ENCODE assay signal across 9 cellular contexts in the genomic region with DNA sequence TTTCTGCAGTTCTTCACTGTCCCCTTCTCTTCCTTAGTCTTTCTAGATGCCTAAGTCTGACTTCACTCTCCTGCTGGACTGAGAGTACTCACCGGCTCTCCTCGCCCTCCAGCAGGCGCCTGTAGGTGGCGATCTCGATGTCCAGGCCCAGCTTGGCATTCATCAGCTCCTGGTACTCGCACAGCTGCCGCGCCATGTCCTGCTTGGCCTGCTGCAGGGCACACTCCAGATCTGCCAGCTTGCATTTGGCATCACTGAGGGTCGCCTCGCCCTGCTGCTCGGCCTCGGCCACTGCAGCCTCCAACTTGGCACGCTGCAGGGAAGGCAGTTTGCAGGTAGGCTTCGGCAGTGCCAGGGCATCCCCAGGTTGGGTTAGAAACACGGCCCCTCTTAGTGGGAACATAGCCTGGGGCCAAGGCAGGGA. TPM values are rescaled to one million over a fixed set of nuclear protein-coding genes. Genes with fewer than 3 reads are reported as not detected.
A peak's percentile ranks its signal among the peaks of the same experiment; 100 is the strongest.
DNase-seq lines count a peak whose midpoint lies in the region; ATAC-seq, FAIRE-seq and TF ChIP-seq lines count a peak whose summit lies in the region.
"Had no signal": no experiment of that assay in that cellular context is flagged by ENCODE, and none has a peak within 500 bp of the region (broad histone marks: within the 10 kb centered on the region; RNA-seq: fewer than 3 reads in every experiment).

No MANE protein-coding gene starts in this region.

- intact Hi-C loops in kidney (cut with DNase I): loop anchor here (10.0 kb wide), 1 partner anchor 125 kb away; no protein-coding TSS in a partner anchor

- POLR2A ChIA-PET in BJ (lab: Charles Lee): no interaction called here

- CTCF ChIA-PET in BJ (lab: Yijun Ruan, JAX): interaction anchor here (0.8 to 4.7 kb wide), 14 partner anchors 11 to 501 kb away, joined by 3 to 18 read pairs (median 6); no protein-coding TSS in a partner anchor

- no peak overlapping the region for H3K4me3 ChIP-seq in BJ (ENCODE audit: low read depth, low read length)
- H3K4me3 ChIP-seq in kidney (ENCODE audit: low read length in 2 of 2): no peak overlapping the region

- DNase-seq in BJ (ENCODE audit: low read depth) (no peak), HT-29 (ENCODE audit: low spot score) (peak; percentile 65), anterior cingulate cortex (lab: John Stamatoyannopoulos, UW) (peak in 34 of 58 donors; percentile 4 to 58 (median 26)), kidney (no peak)

- H3K27ac ChIP-seq in kidney (ENCODE audit: low read depth in 2 of 2, low read length in 2 of 2): no peak overlapping the region

- H3K27me3 ChIP-seq in BJ (ENCODE audit: control insufficient read depth, insufficient read depth, low read length): peaks cover 9% of the 10 kb centered on the region

- FAIRE-seq in kidney (lab: Jason Lieb, UNC): no peak
- FAIRE-seq: endometrium had no signal

- ATAC-seq in GM21515 (IDR thresholded peaks at IDR 0.05; ENCODE audit: unreplicated experiment) (no peak), GM18520 (IDR thresholded peaks at IDR 0.05; ENCODE audit: unreplicated experiment) (no peak), GM19351 (IDR thresholded peaks at IDR 0.05; ENCODE audit: unreplicated experiment) (no peak), HG03280 (IDR thresholded peaks at IDR 0.05; ENCODE audit: unreplicated experiment) (no peak)

- TF ChIP-seq CTCF in BJ (IDR thresholded peaks at IDR 0.05; ENCODE audit: insufficient read depth, low read depth, low read length) (peak; percentile 64), kidney (IDR thresholded peaks at IDR 0.05; ENCODE audit: borderline replicate concordance, extremely low read depth, insufficient read depth) (peak; percentile 29)

- H3K36me3 ChIP-seq in BJ (ENCODE audit: control insufficient read depth, insufficient read depth, low read length): no peaks in the 10 kb centered on the region
- H3K36me3 ChIP-seq in kidney (ENCODE audit: control insufficient read depth in 1 of 2, insufficient read depth in 2 of 2, low read length in 2 of 2): no peaks in the 10 kb centered on the region

- no peak overlapping the region for H3K9ac ChIP-seq in kidney (ENCODE audit: low read length in 2 of 2)

- H3K4me1 ChIP-seq in kidney (ENCODE audit: control insufficient read depth in 1 of 2, insufficient read depth in 1 of 2, low read depth in 1 of 2, low read length in 2 of 2): no peaks in the 10 kb centered on the region

- no peaks in the 10 kb centered on the region for H3K9me3 ChIP-seq in kidney (ENCODE audit: control insufficient read depth in 1 of 2, low read length in 2 of 2)

RNA-seq across cellular contexts. Expression of a gene that starts 5.2 kb away (rescaled TPM):
- polyA plus RNA-seq in BJ (2011; rRNA removed) (not detected in 2 replicates), kidney (ENCODE audit: insufficient read depth, low read depth, low replicate concordance) (not detected)
- polyA minus RNA-seq in BJ (2011; rRNA and poly(A)+ RNA removed): not detected in 2 replicates
- not detected in 2 replicates for total RNA-seq in HT-29 (2014; rRNA removed; shearing (Covaris generic))
- not detected for total RNA-seq in kidney

RNA-seq across cellular contexts. Expression of a gene that starts 13.0 kb away (rescaled TPM):
- not detected in 2 replicates for polyA plus RNA-seq in BJ (2011; rRNA removed)
- not detected in 2 replicates for polyA minus RNA-seq in BJ (2011; rRNA and poly(A)+ RNA removed)
- total RNA-seq in HT-29 (2014; rRNA removed; shearing (Covaris generic)): not detected in 2 replicates
- total RNA-seq in kidney: not detected
- polyA plus RNA-seq in kidney (ENCODE audit: insufficient read depth, low read depth, low replicate concordance): 0.58 TPM

RNA-seq across cellular contexts. Expression of a gene that starts 25.9 kb away (rescaled TPM):
- polyA plus RNA-seq in BJ (2011; rRNA removed): not detected in 2 replicates
- polyA minus RNA-seq in BJ (2011; rRNA and poly(A)+ RNA removed): not detected in 2 replicates
- total RNA-seq in HT-29 (2014; rRNA removed; shearing (Covaris generic)): not detected in 2 replicates
- not detected for total RNA-seq in kidney
- polyA plus RNA-seq in kidney (ENCODE audit: insufficient read depth, low read depth, low replicate concordance): not detected

RNA-seq across cellular contexts. Expression of a gene that starts 53.9 kb away (rescaled TPM):
- polyA plus RNA-seq in BJ (2011; rRNA removed) (not detected in 2 replicates), kidney (ENCODE audit: insufficient read depth, low read depth, low replicate concordance) (not detected)
- polyA minus RNA-seq in BJ (2011; rRNA and poly(A)+ RNA removed): not detected in 2 replicates
- 0.08 TPM in 2 replicates for total RNA-seq in HT-29 (2014; rRNA removed; shearing (Covaris generic))
- not detected for total RNA-seq in kidney

RNA-seq across cellular contexts. Expression of a gene that starts 59.1 kb away (rescaled TPM):
- polyA plus RNA-seq in BJ (2011; rRNA removed) (0.07 and 0.10 TPM in 2 replicates), kidney (ENCODE audit: insufficient read depth, low read depth, low replicate concordance) (not detected)
- polyA minus RNA-seq in BJ (2011; rRNA and poly(A)+ RNA removed): not detected in 2 replicates
- 0.10 and 0.94 TPM in 2 replicates for total RNA-seq in HT-29 (2014; rRNA removed; shearing (Covaris generic))
- total RNA-seq in kidney: not detected

Comparison
In these comparisons a context has a peak if more than half of its experiments do, and no peak if none do; other contexts are left out.
1. DNase-seq: peak in HT-29 (single experiment) and anterior cingulate cortex (34 of 58); none in BJ (single experiment) and kidney (single experiment).